ENCODE assay signal across 10 cellular contexts in genomic region chr1:214282696-214283225, GRCh38. TPM values are rescaled to one million over a fixed set of nuclear protein-coding genes. Genes with fewer than 3 reads are reported as not detected.
DNase-seq lines count a peak whose midpoint lies in the region; ATAC-seq, FAIRE-seq and TF ChIP-seq lines count a peak whose summit lies in the region.
"Had no signal": no experiment of that assay in that cellular context is flagged by ENCODE, and none has a peak within 500 bp of the region (broad histone marks: within the 10 kb centered on the region; RNA-seq: fewer than 3 reads in every experiment).

No MANE protein-coding gene starts in this region.

- H4K20me1 ChIP-seq in GM23248 (ENCODE audit: insufficient read depth), result no peaks in the 10 kb centered on the region
- no peaks in the 10 kb centered on the region for H4K20me1 ChIP-seq in hepatocyte (ENCODE audit: insufficient read depth, poor library complexity, severe bottlenecking)

- H3K9me3 Mint-ChIP-seq in stimulated activated memory B cell treated with anti-CD40 and anti-IgM and Interleukin-4, amounts not matched to agents 10 μg/mL and 1 μg/mL and 100 μg/mL, for 72 hours, result no peaks in the 10 kb centered on the region

- CTCF ChIA-PET in A549 (lab: Yijun Ruan, JAX), result interaction anchor here (1.0 to 1.5 kb wide), 4 partner anchors 21 to 345 kb away, joined by 3 to 4 read pairs (median 3); no protein-coding TSS in a partner anchor

- H3K9me2 ChIP-seq in GM23248 (ENCODE audit: insufficient read depth) (no peaks in the 10 kb centered on the region), hepatocyte (replicated peaks; ENCODE audit: insufficient read depth) (no peaks in the 10 kb centered on the region)

- no peak overlapping the region for H3K9ac ChIP-seq in GM23248

- FAIRE-seq in A549 (lab: Jason Lieb, UNC), result no peak

- no peak overlapping the region for H3K4me3 Mint-ChIP-seq in stimulated activated memory B cell treated with anti-CD40 and anti-IgM and Interleukin-4, amounts not matched to agents 10 μg/mL and 1 μg/mL and 100 μg/mL, for 72 hours

- 93% methylated on average over 8 of the region's 8 CpGs for WGBS in A549 (ENCODE audit: missing lambda C conversion rate)
- WGBS in GM23248 (ENCODE audit: low coverage in 1 of 2, low lambda C conversion rate in 2 of 2, missing lambda C conversion rate in 2 of 2), 2 experiments, result 88 to 89% methylated on average over 8 of the region's 8 CpGs
- WGBS in hepatocyte (ENCODE audit: low lambda C conversion rate, missing lambda C conversion rate), result 77% methylated on average over 8 of the region's 8 CpGs

- peak overlapping the region; percentile 90; the same call in 1 of the 3 replicates for H3K4me3 ChIP-seq in A549
- H3K4me3 ChIP-seq in GM23248, result peak overlapping the region; percentile 82
- no peak overlapping the region for H3K4me3 ChIP-seq in hepatocyte

- DNase-seq in A549 (ENCODE audit: low read depth in 1 of 2, low spot score in 1 of 2), result no peak
- no peak for DNase-seq in GM23248
- peak; percentile 22 for DNase-seq in activated T-cell treated with anti-CD3 and anti-CD28 coated beads, Interleukin-2, amount 50 U/mL, for 1 hour
- no peak for DNase-seq in hepatocyte (ENCODE audit: low spot score)
- no peak for DNase-seq in NCI-H1436 (lab: John Stamatoyannopoulos, UW)
- no peak for DNase-seq in DMS79 (lab: John Stamatoyannopoulos, UW)

- TF ChIP-seq CTCF in A549 (IDR thresholded peaks at IDR 0.05) (no peak), hepatocyte (IDR thresholded peaks at IDR 0.05; ENCODE audit: poor library complexity) (no peak)

- H2AFZ ChIP-seq in GM23248 (peak overlapping the region; percentile 76; the same call in 1 of the 2 replicates), hepatocyte (no peak overlapping the region)

- H3K27ac Mint-ChIP-seq in stimulated activated memory B cell treated with anti-CD40 and anti-IgM and Interleukin-4, amounts not matched to agents 10 μg/mL and 1 μg/mL and 100 μg/mL, for 72 hours, result no peak overlapping the region

- peaks cover 15% of the 10 kb centered on the region for H3F3A ChIP-seq in GM23248 (ENCODE audit: insufficient read depth)

- in situ Hi-C loops in GM23248 (cut with MboI), result no loop called here

- no peak for TF ChIP-seq RAD21 in A549 (conservative IDR thresholded peaks at IDR 0.05 in 1 of 2, IDR thresholded peaks at IDR 0.05 in 1 of 2)

- H3K27ac ChIP-seq in A549, result peak overlapping the region in 1 of 2 experiments; percentile 99; a peak in 2 of 6 replicates
- H3K27ac ChIP-seq in GM23248, result no peak overlapping the region
- H3K27ac ChIP-seq in hepatocyte, result no peak overlapping the region
- H3K27ac ChIP-seq: cardiac muscle cell, neutrophil had no signal

- POLR2A ChIA-PET in A549 (lab: Yijun Ruan, JAX), result no interaction called here

- ATAC-seq in A549 (no peak), HG03280 (IDR thresholded peaks at IDR 0.05; ENCODE audit: unreplicated experiment) (no peak)
- ATAC-seq in stimulated activated memory B cell treated with anti-CD40 and anti-IgM and Interleukin-4, amounts not matched to agents 10 μg/mL and 1 μg/mL and 100 μg/mL, for 72 hours, result no peak

- H3K27me3 Mint-ChIP-seq in stimulated activated memory B cell treated with anti-CD40 and anti-IgM and Interleukin-4, amounts not matched to agents 10 μg/mL and 1 μg/mL and 100 μg/mL, for 72 hours, result no peaks in the 10 kb centered on the region

- H3K36me3 Mint-ChIP-seq in stimulated activated memory B cell treated with anti-CD40 and anti-IgM and Interleukin-4, amounts not matched to agents 10 μg/mL and 1 μg/mL and 100 μg/mL, for 72 hours, result no peaks in the 10 kb centered on the region

- H3K4me1 ChIP-seq in A549 (peaks cover 22% of the 10 kb centered on the region), GM23248 (ENCODE audit: insufficient read depth) (0 out of 2 replicates have a peak, but pooled peaks cover 5% of the 10 kb centered on the region), hepatocyte (ENCODE audit: insufficient read depth) (peaks cover 5% of the 10 kb centered on the region)

- H3K27me3 ChIP-seq in GM23248 (replicated peaks; ENCODE audit: insufficient read depth) (no peaks in the 10 kb centered on the region), hepatocyte (no peaks in the 10 kb centered on the region)
- H3K27me3 ChIP-seq: cardiac muscle cell had no signal

- H3K4me1 Mint-ChIP-seq in stimulated activated memory B cell treated with anti-CD40 and anti-IgM and Interleukin-4, amounts not matched to agents 10 μg/mL and 1 μg/mL and 100 μg/mL, for 72 hours, result peaks cover 35% of the 10 kb centered on the region

- no peaks in the 10 kb centered on the region for H3K36me3 ChIP-seq in GM23248 (ENCODE audit: low read depth)
- no peaks in the 10 kb centered on the region for H3K36me3 ChIP-seq in hepatocyte (replicated peaks; ENCODE audit: insufficient read depth, low read depth)
- H3K36me3 ChIP-seq: cardiac muscle cell, neutrophil had no signal

- TF ChIP-seq POLR2A in A549 (IDR thresholded peaks at IDR 0.05; ENCODE audit: low read length), result no peak

- TF ChIP-seq EP300 in A549 (IDR thresholded peaks at IDR 0.05), result no peak

- H3K4me2 ChIP-seq in A549 (peak overlapping the region; percentile 77), GM23248 (ENCODE audit: unreplicated experiment) (no peak overlapping the region), hepatocyte (peak overlapping the region; percentile 99)

- H3K9me3 ChIP-seq in A549 (no peaks in the 10 kb centered on the region), GM23248 (ENCODE audit: low read depth) (no peaks in the 10 kb centered on the region), hepatocyte (ENCODE audit: low read depth) (no peaks in the 10 kb centered on the region)
- H3K9me3 ChIP-seq: neutrophil had no signal

- H3K79me2 ChIP-seq in GM23248 (ENCODE audit: insufficient read depth) (peaks cover 47% of the 10 kb centered on the region), hepatocyte (peaks cover 46% of the 10 kb centered on the region)

TF ChIP-seq in A549, 52 proteins besides CTCF, POLR2A, EP300 and RAD21:
- TF ChIP-seq TP53 (CRISPR knock-in tag; IDR thresholded peaks at IDR 0.05) (no peak), NPAS2 (CRISPR knock-in tag; IDR thresholded peaks at IDR 0.05; ENCODE audit: borderline replicate concordance) (no peak), JUNB (IDR thresholded peaks at IDR 0.05) (no peak), ATOH8 (CRISPR knock-in tag; IDR thresholded peaks at IDR 0.05; ENCODE audit: low read depth) (no peak), MYC (IDR thresholded peaks at IDR 0.05; ENCODE audit: borderline replicate concordance, low read length) (no peak), MAZ (IDR thresholded peaks at IDR 0.05; ENCODE audit: borderline replicate concordance, low read depth, low read length) (no peak), CBX2 (IDR thresholded peaks at IDR 0.05; ENCODE audit: borderline replicate concordance, low read depth) (no peak), EHF (CRISPR knock-in tag; IDR thresholded peaks at IDR 0.05) (no peak), PBX3 (IDR thresholded peaks at IDR 0.05) (no peak), FOXS1 (CRISPR knock-in tag; IDR thresholded peaks at IDR 0.05) (no peak), RNF2 (IDR thresholded peaks at IDR 0.05; ENCODE audit: borderline replicate concordance, low read depth) (no peak), SMC3 (IDR thresholded peaks at IDR 0.05) (no peak)
- TF ChIP-seq, protein P1, sequence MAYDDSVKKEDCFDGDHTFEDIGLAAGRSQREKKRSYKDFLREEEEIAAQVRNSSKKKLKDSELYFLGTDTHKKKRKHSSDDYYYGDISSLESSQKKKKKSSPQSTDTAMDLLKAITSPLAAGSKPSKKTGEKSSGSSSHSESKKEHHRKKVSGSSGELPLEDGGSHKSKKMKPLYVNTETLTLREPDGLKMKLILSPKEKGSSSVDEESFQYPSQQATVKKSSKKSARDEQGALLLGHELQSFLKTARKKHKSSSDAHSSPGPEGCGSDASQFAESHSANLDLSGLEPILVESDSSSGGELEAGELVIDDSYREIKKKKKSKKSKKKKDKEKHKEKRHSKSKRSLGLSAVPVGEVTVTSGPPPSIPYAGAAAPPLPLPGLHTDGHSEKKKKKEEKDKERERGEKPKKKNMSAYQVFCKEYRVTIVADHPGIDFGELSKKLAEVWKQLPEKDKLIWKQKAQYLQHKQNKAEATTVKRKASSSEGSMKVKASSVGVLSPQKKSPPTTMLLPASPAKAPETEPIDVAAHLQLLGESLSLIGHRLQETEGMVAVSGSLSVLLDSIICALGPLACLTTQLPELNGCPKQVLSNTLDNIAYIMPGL (CRISPR knock-in tag; IDR thresholded peaks at IDR 0.05; ENCODE audit: borderline replicate concordance), result no peak

RNA-seq across cellular contexts. Expression of gene SMYD2, which starts 1.8 kb away (rescaled TPM):
- polyA plus RNA-seq in A549 (2011; rRNA removed), result 54.9 and 57.7 TPM in 2 replicates
- polyA plus RNA-seq in A549 (2012; cell fraction: cytosol; rRNA removed), result 22.9 and 26.2 TPM in 2 replicates
- polyA plus RNA-seq in A549 (2012; cell fraction: nucleus; rRNA removed), result 14.2 and 21.0 TPM in 2 replicates
- polyA plus RNA-seq in A549 (2017; fragmentation: RNase III; extraction: RNeasy Plus Mini Kit Qiagen cat#74134 plus additional on column Dnase treatment), result 32.3 to 32.9 TPM (median 32.3 TPM) in 3 replicates
- polyA minus RNA-seq in A549 (2011; rRNA and poly(A)+ RNA removed), result 17.8 and 19.0 TPM in 2 replicates
- total RNA-seq in GM23248 (2014; rRNA removed; shearing (Covaris generic)), result 34.9 and 49.3 TPM in 2 replicates
- polyA plus RNA-seq in GM23248 (2016; fragmentation: Nextera tagmentation; extraction: Ambion mirVana), result 48.1 and 52.1 TPM in 2 replicates
- total RNA-seq in hepatocyte, result 32.7 and 39.8 TPM in 2 replicates
- 34.4 and 36.2 TPM in 2 replicates for polyA plus RNA-seq in hepatocyte
